ENCODE assay signal across 8 cellular contexts in the genomic region with DNA sequence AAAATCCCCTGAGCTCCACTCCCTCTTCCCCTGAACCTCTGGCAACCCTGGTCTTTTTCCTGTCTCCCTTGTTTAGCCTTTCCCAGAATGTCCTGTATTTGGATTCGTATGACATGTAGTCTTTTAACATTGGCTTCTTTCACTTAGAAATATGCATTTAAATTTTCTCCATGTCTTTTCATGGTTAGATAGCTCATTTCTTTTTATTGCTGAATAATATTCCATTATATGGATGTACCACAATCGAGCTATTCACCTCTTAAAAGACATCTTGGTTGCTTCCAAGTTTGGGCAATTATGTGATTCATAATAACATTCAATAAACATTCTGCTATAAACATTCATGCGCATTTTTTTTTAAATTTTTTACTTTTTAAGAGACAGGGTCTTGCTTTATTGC.
"Had no signal": no experiment of that assay in that cellular context is flagged by ENCODE, and none has a peak within 500 bp of the region (broad histone marks: within the 10 kb centered on the region; RNA-seq: fewer than 3 reads in every experiment).

No MANE protein-coding gene starts in this region.

- ATAC-seq: HepG2, K562 had no signal

- DNase-seq: IMR-90, KBM-7, KG1 had no signal

- FAIRE-seq: HepG2, HTR-8/SVneo had no signal

- H3K27ac ChIP-seq: HL-60, KMS-11 had no signal

- H3K9ac ChIP-seq: KMS-11 had no signal

- H3K4me2 ChIP-seq: KMS-11 had no signal

- H3K4me3 ChIP-seq: K562 had no signal
